In genomic region chr17:2710804-2711607, GRCh38 we compare ENCODE assay signal across 7 cellular contexts. TPM values are rescaled to one million over a fixed set of nuclear protein-coding genes. Genes with fewer than 3 reads are reported as not detected.
DNase-seq lines count a peak whose midpoint lies in the region; ATAC-seq and TF ChIP-seq lines count a peak whose summit lies in the region.

No MANE protein-coding gene starts in this region.

- H3K27ac ChIP-seq in RWPE2 (ENCODE audit: poor library complexity, severe bottlenecking) (peak overlapping the region; percentile 67), lower lobe of right lung (peak overlapping the region; percentile 86)

- no peaks in the 10 kb centered on the region; the same call in 1 of the 2 replicates for H3K36me3 ChIP-seq in RWPE2 (ENCODE audit: low read depth)
- no peaks in the 10 kb centered on the region for H3K36me3 ChIP-seq in lower lobe of right lung

- no peaks in the 10 kb centered on the region for H3K9me3 Mint-ChIP-seq in stimulated activated naive CD8-positive, alpha-beta T cell treated with anti-CD3 and anti-CD28 coated beads, Interleukin-15, amount 100 ng/mL, for 72 hours

- no peak for TF ChIP-seq CTCF in RWPE2 (IDR thresholded peaks at IDR 0.05; ENCODE audit: poor library complexity, severe bottlenecking)
- no peak for TF ChIP-seq CTCF in lower lobe of right lung (IDR thresholded peaks at IDR 0.05)

- H3K4me1 ChIP-seq in RWPE2 (ENCODE audit: insufficient read depth, poor library complexity, severe bottlenecking) (peaks cover 4% of the 10 kb centered on the region), lower lobe of right lung (peaks cover 53% of the 10 kb centered on the region)

- peak overlapping the region; percentile 58 for H3K4me3 ChIP-seq in RWPE2 (ENCODE audit: severe bottlenecking)
- H3K4me3 ChIP-seq in lower lobe of right lung, result peak overlapping the region; percentile 92

- H3K4me3 Mint-ChIP-seq in stimulated activated naive CD8-positive, alpha-beta T cell treated with anti-CD3 and anti-CD28 coated beads, Interleukin-15, amount 100 ng/mL, for 72 hours, result peak overlapping the region; percentile 88 to 94

- peak overlapping the region; percentile 69 to 97 for H3K27ac Mint-ChIP-seq in stimulated activated naive CD8-positive, alpha-beta T cell treated with anti-CD3 and anti-CD28 coated beads, Interleukin-15, amount 100 ng/mL, for 72 hours

- H3K27me3 Mint-ChIP-seq in stimulated activated naive CD8-positive, alpha-beta T cell treated with anti-CD3 and anti-CD28 coated beads, Interleukin-15, amount 100 ng/mL, for 72 hours, result no peaks in the 10 kb centered on the region

- ATAC-seq in GM18873 (IDR thresholded peaks at IDR 0.05; ENCODE audit: low FRiP score, unreplicated experiment), result peak; percentile 16
- ATAC-seq in HG02840 (IDR thresholded peaks at IDR 0.05; ENCODE audit: low FRiP score, unreplicated experiment), result peak; percentile 26
- ATAC-seq in RWPE2 (ENCODE audit: low read depth), result no peak; the same call in 1 of the 3 replicates
- peak; percentile 1 to 2 for ATAC-seq in lower lobe of right lung
- peak; percentile 21 for ATAC-seq in stimulated activated naive CD8-positive, alpha-beta T cell treated with anti-CD3 and anti-CD28 coated beads, Interleukin-15, amount 100 ng/mL, for 72 hours

- H3K4me1 Mint-ChIP-seq in stimulated activated naive CD8-positive, alpha-beta T cell treated with anti-CD3 and anti-CD28 coated beads, Interleukin-15, amount 100 ng/mL, for 72 hours, result peaks cover 62% of the 10 kb centered on the region

- intact Hi-C loops in lower lobe of right lung (cut with DNase I), result no loop called here

- H3K27me3 ChIP-seq in RWPE2 (ENCODE audit: insufficient read depth, poor library complexity, severe bottlenecking) (no peaks in the 10 kb centered on the region), lower lobe of right lung (ENCODE audit: low read depth) (no peaks in the 10 kb centered on the region)

- H3K9me3 ChIP-seq in RWPE2 (ENCODE audit: severe bottlenecking), result no peaks in the 10 kb centered on the region
- no peaks in the 10 kb centered on the region for H3K9me3 ChIP-seq in lower lobe of right lung

- no peak for DNase-seq in RWPE2 (ENCODE audit: low spot score)
- DNase-seq in central memory CD4-positive, alpha-beta T cell, result peak; percentile 13
- DNase-seq in lower lobe of right lung, result peak; percentile 64
- peak in 1 of 2 donors; percentile 36 for DNase-seq in stimulated activated naive CD8-positive, alpha-beta T cell treated with anti-CD3 and anti-CD28 coated beads, Interleukin-15, amount 100 ng/mL, for 72 hours
- DNase-seq in amniotic stem cell (lab: John Stamatoyannopoulos, UW), result no peak

RNA-seq across cellular contexts. Expression of gene CLUH, which starts 0.6 kb away (rescaled TPM):
- 48.8 TPM for total RNA-seq in lower lobe of right lung

RNA-seq across cellular contexts. Expression of gene CCDC92B, which starts 38.4 kb away (rescaled TPM):
- total RNA-seq in lower lobe of right lung, result 0.12 TPM

Comparison
In these comparisons a context has a peak if more than half of its experiments do, and no peak if none do; other contexts are left out.
1. DNase-seq: peak in central memory CD4-positive, alpha-beta T cell (single experiment) and lower lobe of right lung (single experiment); none in RWPE2 (single experiment) and amniotic stem cell (single experiment).